1 cellular context compared by ENCODE assay signal in genomic region chr4:70654605-70655011, GRCh38.
TF ChIP-seq lines count a peak whose summit lies in the region.

No MANE protein-coding gene starts in this region.

TF ChIP-seq in K562, 482 proteins besides CTCF, POLR2A, EP300 and RAD21 (continued from another document):
- no peak for TF ChIP-seq THAP12 (CRISPR knock-in tag; IDR thresholded peaks at IDR 0.05)
- peak in 1 of 2 experiments; percentile 87; a peak in 2 of 3 replicates for TF ChIP-seq CBX3 (IDR thresholded peaks at IDR 0.05; ENCODE audit: borderline replicate concordance in 1 of 2, low read length in 2 of 2)
- TF ChIP-seq ZNF785 (CRISPR knock-in tag; IDR thresholded peaks at IDR 0.05) = no peak
- peak; percentile 89 for TF ChIP-seq SMARCE1 (IDR thresholded peaks at IDR 0.05)
- peak in 1 of 2 experiments; percentile 38; a peak in 1 of 4 replicates for TF ChIP-seq MAZ (CRISPR knock-in tag; conservative IDR thresholded peaks at IDR 0.05 in 1 of 2, IDR thresholded peaks at IDR 0.05 in 1 of 2)
- TF ChIP-seq NBN (IDR thresholded peaks at IDR 0.05; ENCODE audit: low read depth) = peak; percentile 61; the same call in 1 of the 2 replicates
- no peak for TF ChIP-seq ZNF354B (CRISPR knock-in tag; IDR thresholded peaks at IDR 0.05)
- TF ChIP-seq TBL1XR1 (IDR thresholded peaks at IDR 0.05; ENCODE audit: low read length in 2 of 2) = peak in 1 of 2 experiments; percentile 71; a peak in 1 of 4 replicates
- peak; percentile 62 to 65; a peak in 3 of 4 replicates for TF ChIP-seq KDM1A (IDR thresholded peaks at IDR 0.05)
- peak; percentile 83 for TF ChIP-seq POLR2AphosphoS5 (IDR thresholded peaks at IDR 0.05; ENCODE audit: control insufficient read depth, insufficient read depth, low read depth, low read length)
- no peak for TF ChIP-seq PREB (CRISPR knock-in tag; IDR thresholded peaks at IDR 0.05)
- peak in 1 of 2 experiments; percentile 41; a peak in 1 of 4 replicates for TF ChIP-seq MNT (conservative IDR thresholded peaks at IDR 0.05)
- TF ChIP-seq TAL1 (IDR thresholded peaks at IDR 0.05) = peak; percentile 95
- TF ChIP-seq HDAC2 (IDR thresholded peaks at IDR 0.05) = peak; percentile 56; the same call in 1 of the 2 replicates
- no peak for TF ChIP-seq RBFOX2 (IDR thresholded peaks at IDR 0.05; ENCODE audit: low read depth, low read length)
- peak; percentile 85 for TF ChIP-seq PHB2 (IDR thresholded peaks at IDR 0.05; ENCODE audit: low read depth)
- TF ChIP-seq HES1 (IDR thresholded peaks at IDR 0.05; ENCODE audit: low read depth) = peak; percentile 46; the same call in 1 of the 2 replicates
- TF ChIP-seq HDAC3 (IDR thresholded peaks at IDR 0.05; ENCODE audit: borderline replicate concordance, partially characterized antibody) = peak; percentile 73
- peak; percentile 94 for TF ChIP-seq SMAD4 (CRISPR knock-in tag; conservative IDR thresholded peaks at IDR 0.05)
- TF ChIP-seq DPF2 (IDR thresholded peaks at IDR 0.05) = peak; percentile 92
- TF ChIP-seq TCF7 (IDR thresholded peaks at IDR 0.05; ENCODE audit: borderline replicate concordance) = peak; percentile 74; the same call in 1 of the 2 replicates
- no peak for TF ChIP-seq SAFB2 (IDR thresholded peaks at IDR 0.05; ENCODE audit: borderline replicate concordance, low read depth, low read length, severe bottlenecking)
- TF ChIP-seq ZEB2 (IDR thresholded peaks at IDR 0.05) = peak; percentile 38; the same call in 1 of the 2 replicates
- peak; percentile 94 for TF ChIP-seq CBFA2T2 (conservative IDR thresholded peaks at IDR 0.05)
- no peak for TF ChIP-seq ZNF778 (CRISPR knock-in tag; IDR thresholded peaks at IDR 0.05)
- TF ChIP-seq RBM15 (IDR thresholded peaks at IDR 0.05; ENCODE audit: insufficient read depth, low read length) = no peak
- TF ChIP-seq CBFB (CRISPR knock-in tag; IDR thresholded peaks at IDR 0.05) = no peak
- TF ChIP-seq SMARCC2 (IDR thresholded peaks at IDR 0.05; ENCODE audit: low read depth) = peak; percentile 63; the same call in 1 of the 2 replicates
- peak; percentile 54; the same call in 1 of the 2 replicates for TF ChIP-seq BCOR (IDR thresholded peaks at IDR 0.05)
- peak in 1 of 2 experiments; percentile 73; a peak in 2 of 4 replicates for TF ChIP-seq ZMIZ1 (IDR thresholded peaks at IDR 0.05; ENCODE audit: low read depth in 2 of 2, low read length in 2 of 2)
- TF ChIP-seq NFE2 (IDR thresholded peaks at IDR 0.05; ENCODE audit: low read depth) = 0 out of 2 replicates have a peak, but pooled peaks have one; percentile 4
- TF ChIP-seq ZNF24 (IDR thresholded peaks at IDR 0.05) = peak; percentile 71; the same call in 1 of the 2 replicates
- TF ChIP-seq FOSL1 (tag; conservative IDR thresholded peaks at IDR 0.05) = peak; percentile 70
- no peak for TF ChIP-seq ZNF507 (tag; conservative IDR thresholded peaks at IDR 0.05)
- TF ChIP-seq PML (IDR thresholded peaks at IDR 0.05; ENCODE audit: low read length) = peak; percentile 89
- TF ChIP-seq GATA2 (CRISPR knock-in tag; IDR thresholded peaks at IDR 0.05) = peak; percentile 67
- TF ChIP-seq CREM (IDR thresholded peaks at IDR 0.05; ENCODE audit: low read depth) = peak; percentile 67
- no peak for TF ChIP-seq SMAD1 (IDR thresholded peaks at IDR 0.05; ENCODE audit: low read depth, low read length, partially characterized antibody)
- peak; percentile 91 for TF ChIP-seq NCOR1 (IDR thresholded peaks at IDR 0.05)
- TF ChIP-seq CREB1 (IDR thresholded peaks at IDR 0.05) = peak; percentile 37; the same call in 1 of the 2 replicates
- 0 out of 2 replicates have a peak, but pooled peaks have one; percentile 28 for TF ChIP-seq CREB1 (CRISPR knock-in tag; IDR thresholded peaks at IDR 0.05)
- 0 out of 6 replicates have a peak, but pooled peaks of 1 of the 3 experiments have one; percentile 28 for TF ChIP-seq ZBTB11 (CRISPR knock-in tag; IDR thresholded peaks at IDR 0.05)
- TF ChIP-seq ILK (tag; IDR thresholded peaks at IDR 0.05; ENCODE audit: borderline replicate concordance, low read depth) = no peak
- peak; percentile 82; the same call in 1 of the 2 replicates for TF ChIP-seq TRIM28 (IDR thresholded peaks at IDR 0.05)
- peak; percentile 33 to 73; a peak in 1 of 4 replicates for TF ChIP-seq ARNT (IDR thresholded peaks at IDR 0.05)
- peak; percentile 97 to 98 for TF ChIP-seq TRIM24 (IDR thresholded peaks at IDR 0.05)
- peak; percentile 28 to 47; a peak in 2 of 4 replicates for TF ChIP-seq FOXK2 (conservative IDR thresholded peaks at IDR 0.05 in 1 of 2, IDR thresholded peaks at IDR 0.05 in 1 of 2; ENCODE audit: low read depth in 2 of 2)
- peak; percentile 73 for TF ChIP-seq CC2D1A (IDR thresholded peaks at IDR 0.05)
- TF ChIP-seq ETV1 (tag; conservative IDR thresholded peaks at IDR 0.05; ENCODE audit: low read depth) = peak; percentile 87
TF ChIP-seq in K562: peak in this region for 74.
